ENCODE assay signal across 9 cellular contexts in the genomic region with DNA sequence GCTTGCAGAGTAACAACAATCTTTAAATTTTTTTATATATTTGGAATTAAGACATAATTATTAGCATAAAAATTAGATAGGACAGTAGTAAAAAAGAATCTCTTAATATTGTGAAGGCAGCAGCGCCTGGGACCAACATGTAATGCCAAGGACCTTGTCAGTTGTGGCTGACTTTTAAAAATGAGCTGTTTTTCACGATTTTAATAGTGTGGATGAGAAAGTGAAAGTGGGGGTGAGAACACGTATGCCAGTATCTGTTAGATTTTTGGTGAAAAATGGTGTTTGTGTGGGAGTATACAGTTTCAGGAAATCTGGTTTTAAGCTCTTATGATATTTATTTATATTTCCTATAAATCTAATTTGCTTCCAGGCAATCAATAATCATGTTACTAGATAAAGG.
DNase-seq lines count a peak whose midpoint lies in the region; ATAC-seq and TF ChIP-seq lines count a peak whose summit lies in the region.
"Had no signal": no experiment of that assay in that cellular context is flagged by ENCODE, and none has a peak within 500 bp of the region (broad histone marks: within the 10 kb centered on the region; RNA-seq: fewer than 3 reads in every experiment).

No MANE protein-coding gene starts in this region.

- H3F3A ChIP-seq in SU-DHL-6 (ENCODE audit: insufficient read depth) = no peaks in the 10 kb centered on the region; the same call in 1 of the 2 replicates

- peaks cover 20% of the 10 kb centered on the region for H3K36me3 ChIP-seq in SU-DHL-6 (ENCODE audit: low read length)
- H3K36me3 ChIP-seq in heart right ventricle = no peaks in the 10 kb centered on the region
- no peaks in the 10 kb centered on the region for H3K36me3 ChIP-seq in thoracic aorta
- H3K36me3 ChIP-seq in uterus = no peaks in the 10 kb centered on the region

- H3K27ac ChIP-seq in SU-DHL-6 (ENCODE audit: low read depth, low read length) (no peak overlapping the region), heart right ventricle (peak overlapping the region in 9 of 10 donors; percentile 0 to 79 (median 70)), thoracic aorta (peak overlapping the region; percentile 73 to 86), uterus (no peak overlapping the region)

- peak overlapping the region; percentile 51 for H3K4me3 Mint-ChIP-seq in activated CD4-positive, alpha-beta T cell treated with anti-CD3 and anti-CD28 coated beads for 36 hours
- H3K4me3 Mint-ChIP-seq: dendritic cell treated with granulocyte-macrophage colony-stimulating factor and Interleukin-4, amounts not matched to agents 40 ng/mL and 50 ng/mL, for 4 days had no signal

- TF ChIP-seq CTCF in SU-DHL-6 (IDR thresholded peaks at IDR 0.05; ENCODE audit: insufficient read depth, low read length, poor library complexity, severe bottlenecking) = no peak
- TF ChIP-seq CTCF in heart right ventricle (IDR thresholded peaks at IDR 0.05) = no peak
- TF ChIP-seq CTCF in thoracic aorta (IDR thresholded peaks at IDR 0.05) = no peak
- no peak for TF ChIP-seq CTCF in uterus (IDR thresholded peaks at IDR 0.05)

- 26 to 30% methylated on average over 3 of the region's 3 CpGs for WGBS in heart right ventricle, 2 donors

- peaks cover 90% of the 10 kb centered on the region for H3K79me2 ChIP-seq in SU-DHL-6 (ENCODE audit: insufficient read depth, low read length)

- peaks cover 16% of the 10 kb centered on the region for H3K36me3 Mint-ChIP-seq in activated CD4-positive, alpha-beta T cell treated with anti-CD3 and anti-CD28 coated beads for 36 hours (ENCODE audit: low read depth)

- H3K4me1 ChIP-seq in heart right ventricle = peaks cover 0 to 38% (median 14%) of the 10 kb centered on the region in 9 donors
- peaks cover 9 to 40% of the 10 kb centered on the region in 2 donors for H3K4me1 ChIP-seq in thoracic aorta (ENCODE audit: control insufficient read depth in 1 of 2, low read depth in 2 of 2)
- no peaks in the 10 kb centered on the region for H3K4me1 ChIP-seq in uterus

- intact Hi-C loops in activated CD4-positive, alpha-beta T cell treated with anti-CD3 and anti-CD28 coated beads for 36 hours (cut with DNase I, micrococcal nuclease) = loop anchor here (1.0 to 10.0 kb wide), 8 partner anchors 111 to 1231 kb away; partner anchors contain the start of genes CLN5 (in 1 of the 2), KCTD12 (in 1 of the 2), LMO7 (in 1 of the 2) and TBC1D4 (in 1 of the 2)
- intact Hi-C loops in heart right ventricle (cut with DNase I) (loop anchor here in 7 of 10 donors (5.0 kb wide), 2 partner anchors 41 to 46 kb away; no protein-coding TSS in a partner anchor), uterus (cut with DNase I; ENCODE audit: low total_unique reads) (no loop called here)

- H3K9me3 Mint-ChIP-seq in activated CD4-positive, alpha-beta T cell treated with anti-CD3 and anti-CD28 coated beads for 36 hours (ENCODE audit: low read depth) = peaks cover 7% of the 10 kb centered on the region
- H3K9me3 Mint-ChIP-seq: dendritic cell treated with granulocyte-macrophage colony-stimulating factor and Interleukin-4, amounts not matched to agents 40 ng/mL and 50 ng/mL, for 4 days had no signal

- no peaks in the 10 kb centered on the region for H3K9me2 ChIP-seq in SU-DHL-6 (replicated peaks; ENCODE audit: insufficient read depth, low read length)

- no peaks in the 10 kb centered on the region for H3K9me3 ChIP-seq in SU-DHL-6 (ENCODE audit: insufficient read depth, low read length)
- H3K9me3 ChIP-seq in heart right ventricle = no peaks in the 10 kb centered on the region
- no peaks in the 10 kb centered on the region for H3K9me3 ChIP-seq in thoracic aorta
- no peaks in the 10 kb centered on the region for H3K9me3 ChIP-seq in uterus

- peak; percentile 37 for DNase-seq in activated CD4-positive, alpha-beta T cell treated with anti-CD3 and anti-CD28 coated beads for 36 hours
- no peak for DNase-seq in activated CD4-positive, alpha-beta T cell treated with anti-CD3 and anti-CD28 coated beads for 1 hour
- DNase-seq in heart right ventricle (no peak), thoracic aorta (ENCODE audit: low spot score) (no peak), A172 (ENCODE audit: low spot score) (no peak), hypothalamus (lab: John Stamatoyannopoulos, UW) (no peak), uterus (no peak)

- CTCF ChIA-PET in activated CD4-positive, alpha-beta T cell treated with anti-CD3 and anti-CD28 coated beads for 36 hours (lab: Charles Lee) = interaction anchor here (0.7 to 4.2 kb wide), 13 partner anchors 9 to 108 kb away, joined by 3 to 20 read pairs (median 6); no protein-coding TSS in a partner anchor

- H3K4me3 ChIP-seq in SU-DHL-6 (ENCODE audit: insufficient read depth, low read length, poor library complexity, severe bottlenecking) = no peak overlapping the region
- H3K4me3 ChIP-seq in heart right ventricle = peak overlapping the region in 9 of 10 donors; percentile 17 to 49 (median 41)
- H3K4me3 ChIP-seq in thoracic aorta = peak overlapping the region; percentile 63
- H3K4me3 ChIP-seq in uterus = peak overlapping the region in 1 of 2 donors; percentile 26

- H3K27me3 ChIP-seq in SU-DHL-6 (ENCODE audit: low read length) = no peaks in the 10 kb centered on the region
- no peaks in the 10 kb centered on the region for H3K27me3 ChIP-seq in heart right ventricle
- H3K27me3 ChIP-seq in thoracic aorta (replicated peaks; ENCODE audit: insufficient read depth) = no peaks in the 10 kb centered on the region
- H3K27me3 ChIP-seq in uterus = no peaks in the 10 kb centered on the region

- TF ChIP-seq POLR2A in uterus (IDR thresholded peaks at IDR 0.05) = no peak

- no peaks in the 10 kb centered on the region for H3K27me3 Mint-ChIP-seq in activated CD4-positive, alpha-beta T cell treated with anti-CD3 and anti-CD28 coated beads for 36 hours
- H3K27me3 Mint-ChIP-seq: dendritic cell treated with granulocyte-macrophage colony-stimulating factor and Interleukin-4, amounts not matched to agents 40 ng/mL and 50 ng/mL, for 4 days had no signal

- peak overlapping the region; percentile 19 for H3K4me2 ChIP-seq in SU-DHL-6 (ENCODE audit: low read depth, low read length, poor library complexity, severe bottlenecking)

- H3K4me1 Mint-ChIP-seq in activated CD4-positive, alpha-beta T cell treated with anti-CD3 and anti-CD28 coated beads for 36 hours = peaks cover 74% of the 10 kb centered on the region

- peaks cover 5% of the 10 kb centered on the region; the same call in 1 of the 2 replicates for H4K20me1 ChIP-seq in SU-DHL-6 (ENCODE audit: low read depth, low read length)

- peak overlapping the region; percentile 62 for H3K27ac Mint-ChIP-seq in activated CD4-positive, alpha-beta T cell treated with anti-CD3 and anti-CD28 coated beads for 36 hours
- H3K27ac Mint-ChIP-seq: dendritic cell treated with granulocyte-macrophage colony-stimulating factor and Interleukin-4, amounts not matched to agents 40 ng/mL and 50 ng/mL, for 4 days had no signal

- no peak overlapping the region for H3K9ac ChIP-seq in SU-DHL-6 (ENCODE audit: low read length)

- ATAC-seq in activated CD4-positive, alpha-beta T cell treated with anti-CD3 and anti-CD28 coated beads for 36 hours = peak; percentile 45
- ATAC-seq in heart right ventricle (no peak), thoracic aorta (ENCODE audit: insufficient number of reproducible peaks, low FRiP score, low read depth) (no peak)

- POLR2A ChIA-PET in activated CD4-positive, alpha-beta T cell treated with anti-CD3 and anti-CD28 coated beads for 36 hours (lab: Charles Lee) = interaction anchor here (0.5 to 0.8 kb wide), 6 partner anchors 10 to 1731 kb away, joined by 3 to 5 read pairs (median 3); no protein-coding TSS in a partner anchor

- no peak overlapping the region for H2AFZ ChIP-seq in SU-DHL-6 (ENCODE audit: low read depth, low read length, severe bottlenecking)

Comparison
In these comparisons a context has a peak if more than half of its experiments do, and no peak if none do; other contexts are left out.
1. H3K27ac ChIP-seq: peak in heart right ventricle (9 of 10) and thoracic aorta (2 of 2); none in SU-DHL-6 (single experiment) and uterus (0 of 2).